In the genomic region with DNA sequence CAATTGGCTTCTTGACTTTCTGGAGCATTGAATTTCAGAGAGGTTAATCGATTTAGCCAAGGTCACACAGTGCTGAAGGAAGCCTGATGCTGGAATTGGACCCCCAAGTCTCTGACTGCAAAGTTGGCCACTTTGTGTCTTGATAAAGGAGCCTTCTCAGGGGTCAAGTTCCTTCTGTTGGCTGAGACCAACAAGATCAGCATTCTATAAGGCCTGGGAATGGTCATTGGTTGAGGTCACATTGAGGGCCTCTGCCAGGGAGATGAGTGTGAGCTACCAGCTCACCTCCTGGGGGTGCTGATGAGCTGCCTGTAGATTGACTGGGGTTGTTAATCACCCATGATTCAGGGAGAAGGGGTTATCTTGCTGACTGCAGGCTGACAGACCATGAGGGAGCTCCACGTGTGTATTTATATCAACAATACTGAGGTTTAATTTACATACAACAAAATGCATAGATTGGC, we compare ENCODE assay signal across 10 cellular contexts. TPM values are rescaled to one million over a fixed set of nuclear protein-coding genes. Genes with fewer than 3 reads are reported as not detected.
DNase-seq lines count a peak whose midpoint lies in the region; ATAC-seq, FAIRE-seq and TF ChIP-seq lines count a peak whose summit lies in the region.
"Had no signal": no experiment of that assay in that cellular context is flagged by ENCODE, and none has a peak within 500 bp of the region (broad histone marks: within the 10 kb centered on the region; RNA-seq: fewer than 3 reads in every experiment).

No MANE protein-coding gene starts in this region.

- DNase-seq in GM12891 (ENCODE audit: insufficient read length, low spot score) (no peak), NAMALWA (ENCODE audit: low spot score) (peak; percentile 60), trophoblast cell (no peak), epidermal melanocyte (ENCODE audit: insufficient read length, low spot score) (no peak), NCI-H187 treated with DMSO at 0.1 percent for 48 hours (lab: John Stamatoyannopoulos, UW) (no peak)
- DNase-seq in activated T-helper 2 cell treated with anti-CD3 and anti-CD28 coated beads, Interferon-gamma antibody, Interleukin-2, Interleukin-4, amounts not matched to agents 10 μg/mL and 5 μg/mL and 100 μg/mL, durations not matched to agents 14 hours and 24 hours and 36 hours (ENCODE audit: low spot score) = no peak
- DNase-seq in stimulated activated CD4-positive, alpha-beta T cell treated with anti-CD3 and anti-CD28 coated beads, Interleukin-15, amount 100 ng/mL, for 48 hours (ENCODE audit: low read depth in 2 of 2) = peak; percentile 53 to 63

- H3K27me3 ChIP-seq in trophoblast cell (ENCODE audit: insufficient read depth, low read length) = no peaks in the 10 kb centered on the region

- H2AFZ ChIP-seq in trophoblast cell (ENCODE audit: insufficient read depth, low read length, poor library complexity) = no peak overlapping the region

- FAIRE-seq in GM12891 (lab: Jason Lieb, UNC) = peak; percentile 28
- FAIRE-seq: TTC549 had no signal

- H3K9me3 ChIP-seq in trophoblast cell (ENCODE audit: insufficient read depth, low read depth, low read length) = no peaks in the 10 kb centered on the region

- no peak overlapping the region for H3K4ac ChIP-seq in trophoblast cell (ENCODE audit: low read depth, low read length)

- H3K4me1 Mint-ChIP-seq in activated T-helper 2 cell treated with anti-CD3 and anti-CD28 coated beads, Interferon-gamma antibody, Interleukin-2, Interleukin-4, amounts not matched to agents 10 μg/mL and 5 μg/mL and 100 μg/mL, durations not matched to agents 14 hours and 24 hours and 36 hours (ENCODE audit: low read depth) = peaks cover 36% of the 10 kb centered on the region
- H3K4me1 Mint-ChIP-seq: mesothelial cell of epicardium had no signal

- no peak overlapping the region for H3K4me3 Mint-ChIP-seq in activated T-helper 2 cell treated with anti-CD3 and anti-CD28 coated beads, Interferon-gamma antibody, Interleukin-2, Interleukin-4, amounts not matched to agents 10 μg/mL and 5 μg/mL and 100 μg/mL, durations not matched to agents 14 hours and 24 hours and 36 hours (ENCODE audit: low read depth)
- H3K4me3 Mint-ChIP-seq: mesothelial cell of epicardium had no signal

- no peak for TF ChIP-seq POLR2A in GM12891 (IDR thresholded peaks at IDR 0.05; ENCODE audit: low read depth, low read length)

- H3K27me3 Mint-ChIP-seq in activated T-helper 2 cell treated with anti-CD3 and anti-CD28 coated beads, Interferon-gamma antibody, Interleukin-2, Interleukin-4, amounts not matched to agents 10 μg/mL and 5 μg/mL and 100 μg/mL, durations not matched to agents 14 hours and 24 hours and 36 hours (ENCODE audit: low read depth) = no peaks in the 10 kb centered on the region

- no peak overlapping the region for H2BK12ac ChIP-seq in trophoblast cell (ENCODE audit: low read length)

- H3K4me3 ChIP-seq in trophoblast cell (ENCODE audit: low read depth, low read length) = no peak overlapping the region

- no peak overlapping the region for H4K8ac ChIP-seq in trophoblast cell (ENCODE audit: low read depth, low read length)

- H3K23ac ChIP-seq in trophoblast cell (ENCODE audit: low read length) = no peak overlapping the region

- no peaks in the 10 kb centered on the region for H3K36me3 ChIP-seq in trophoblast cell (ENCODE audit: control insufficient read depth in 1 of 2, insufficient read depth in 2 of 2, low read length in 2 of 2)

- peaks cover 4% of the 10 kb centered on the region for H3K9me3 Mint-ChIP-seq in activated T-helper 2 cell treated with anti-CD3 and anti-CD28 coated beads, Interferon-gamma antibody, Interleukin-2, Interleukin-4, amounts not matched to agents 10 μg/mL and 5 μg/mL and 100 μg/mL, durations not matched to agents 14 hours and 24 hours and 36 hours

- intact Hi-C loops in activated T-helper 2 cell treated with anti-CD3 and anti-CD28 coated beads, Interferon-gamma antibody, Interleukin-2, Interleukin-4, amounts not matched to agents 10 μg/mL and 5 μg/mL and 100 μg/mL, durations not matched to agents 14 hours and 24 hours and 36 hours (cut with micrococcal nuclease) = loop anchor here (5.0 to 10.0 kb wide), 2 partner anchors 269 to 283 kb away; a partner anchor contains a TSS

- peaks cover 12% of the 10 kb centered on the region for H3K36me3 Mint-ChIP-seq in activated T-helper 2 cell treated with anti-CD3 and anti-CD28 coated beads, Interferon-gamma antibody, Interleukin-2, Interleukin-4, amounts not matched to agents 10 μg/mL and 5 μg/mL and 100 μg/mL, durations not matched to agents 14 hours and 24 hours and 36 hours (ENCODE audit: low read depth)
- H3K36me3 Mint-ChIP-seq: mesothelial cell of epicardium had no signal

- no peak overlapping the region for H3K14ac ChIP-seq in trophoblast cell (ENCODE audit: low read length)

- no peak overlapping the region for H3K27ac ChIP-seq in trophoblast cell (ENCODE audit: low read depth, low read length)

- no peak for ATAC-seq in HG02840 (IDR thresholded peaks at IDR 0.05; ENCODE audit: low FRiP score, unreplicated experiment)

- no peaks in the 10 kb centered on the region for H3K79me2 ChIP-seq in trophoblast cell (ENCODE audit: control insufficient read depth, insufficient read depth, low read length, poor library complexity)

- no peak overlapping the region for H3K18ac ChIP-seq in trophoblast cell (ENCODE audit: low read length)

- no peak overlapping the region for H2BK120ac ChIP-seq in trophoblast cell (ENCODE audit: insufficient read depth, low read length, poor library complexity)

- peak overlapping the region; percentile 33 for H3K27ac Mint-ChIP-seq in activated T-helper 2 cell treated with anti-CD3 and anti-CD28 coated beads, Interferon-gamma antibody, Interleukin-2, Interleukin-4, amounts not matched to agents 10 μg/mL and 5 μg/mL and 100 μg/mL, durations not matched to agents 14 hours and 24 hours and 36 hours
- H3K27ac Mint-ChIP-seq: mesothelial cell of epicardium had no signal

- no peak overlapping the region for H4K12ac ChIP-seq in trophoblast cell (ENCODE audit: low read depth, low read length)

- H3K4me1 ChIP-seq in trophoblast cell (ENCODE audit: control insufficient read depth in 1 of 2, insufficient read depth in 2 of 2, low read length in 2 of 2) = no peaks in the 10 kb centered on the region

- H2BK5ac ChIP-seq in trophoblast cell (ENCODE audit: low read depth, low read length, poor library complexity) = no peak overlapping the region

- no peak overlapping the region for H4K91ac ChIP-seq in trophoblast cell (ENCODE audit: low read depth, low read length)

- H3K4me2 ChIP-seq in trophoblast cell (ENCODE audit: low read length) = no peak overlapping the region

- no peak overlapping the region for H3K9ac ChIP-seq in trophoblast cell (ENCODE audit: low read length)

- H3K79me1 ChIP-seq in trophoblast cell (ENCODE audit: low read length) = no peaks in the 10 kb centered on the region

- no peak overlapping the region for H2AK5ac ChIP-seq in trophoblast cell (ENCODE audit: low read length)

- WGBS in trophoblast cell (ENCODE audit: extremely low coverage, insufficient coverage, insufficient read length) = no CpG with 5 or more reads among the region's 2 CpGs

TF ChIP-seq in GM12891, 5 proteins besides CTCF, POLR2A, EP300 and RAD21:
- no peak for TF ChIP-seq POU2F2 (IDR thresholded peaks at IDR 0.05; ENCODE audit: low read depth, low read length)
- no peak for TF ChIP-seq POLR2AphosphoS5 (IDR thresholded peaks at IDR 0.05; ENCODE audit: low read depth, low read length)
- no peak for TF ChIP-seq PAX5 (IDR thresholded peaks at IDR 0.05; ENCODE audit: insufficient read depth, low read length, severe bottlenecking)
- no peak for TF ChIP-seq TAF1 (IDR thresholded peaks at IDR 0.05; ENCODE audit: low read depth, low read length)
- no peak for TF ChIP-seq SPI1 (IDR thresholded peaks at IDR 0.05; ENCODE audit: low read depth, low read length)

RNA-seq across cellular contexts. Expression of a gene that starts 54.5 kb away (rescaled TPM):
- 86.7 TPM for polyA plus RNA-seq in GM12891 (2012; ENCODE audit: low read depth, missing spikeins)
- total RNA-seq in activated T-helper 2 cell treated with anti-CD3 and anti-CD28 coated beads, Interferon-gamma antibody, Interleukin-2, Interleukin-4, amounts not matched to agents 10 μg/mL and 5 μg/mL and 100 μg/mL, durations not matched to agents 14 hours and 24 hours and 36 hours = 190 and 199 TPM in 2 replicates
- polyA plus RNA-seq in trophoblast cell (2013) = 45.7 and 48.1 TPM in 2 replicates

Comparison
In these comparisons a context has a peak if more than half of its experiments do, and no peak if none do; other contexts are left out.
1. DNase-seq: peak in NAMALWA (single experiment) and stimulated activated CD4-positive, alpha-beta T cell treated with anti-CD3 and anti-CD28 coated beads, Interleukin-15, amount 100 ng/mL, for 48 hours (2 of 2); none in GM12891 (single experiment), activated T-helper 2 cell treated with anti-CD3 and anti-CD28 coated beads, Interferon-gamma antibody, Interleukin-2, Interleukin-4, amounts not matched to agents 10 μg/mL and 5 μg/mL and 100 μg/mL, durations not matched to agents 14 hours and 24 hours and 36 hours (single experiment), trophoblast cell (0 of 2), epidermal melanocyte (single experiment) and NCI-H187 treated with DMSO at 0.1 percent for 48 hours (single experiment).